1 cellular context compared by ENCODE assay signal in the genomic region with DNA sequence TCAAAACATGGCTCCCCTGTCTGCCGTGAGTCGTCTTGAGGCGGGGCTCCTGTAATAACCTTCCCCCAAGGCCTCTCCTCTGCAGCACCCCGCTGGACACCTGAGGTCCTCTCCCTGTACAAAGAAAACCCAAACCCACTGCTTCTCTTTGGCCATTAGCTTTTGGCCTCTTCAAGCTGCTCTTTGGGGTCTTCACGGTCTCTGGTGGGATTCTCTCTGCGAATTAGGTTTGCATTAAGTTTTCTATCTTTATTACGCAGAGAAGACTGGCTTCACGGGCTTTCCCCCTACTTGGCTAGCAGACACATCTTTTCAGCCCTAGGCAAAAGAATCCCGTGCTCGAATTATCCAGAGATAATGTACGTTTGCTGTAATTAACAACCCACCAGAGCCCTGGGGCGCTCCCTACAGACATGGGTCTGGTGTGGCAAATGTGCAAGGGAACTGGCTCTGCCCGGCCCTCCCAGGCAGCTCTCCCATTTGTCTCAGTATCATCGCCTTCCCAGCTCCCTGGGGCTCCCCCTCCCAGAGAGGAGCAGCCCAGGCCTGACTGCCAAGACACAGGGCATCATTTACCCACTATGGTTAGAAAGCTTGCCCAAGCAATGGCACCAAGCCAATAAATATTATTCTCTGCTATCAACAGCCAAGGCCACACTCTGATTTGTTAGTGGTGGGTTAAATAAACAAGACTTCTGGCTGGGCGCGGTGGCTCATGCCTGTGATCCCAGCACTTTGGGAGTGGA.
TF ChIP-seq lines count a peak whose summit lies in the region.

No MANE protein-coding gene starts in this region.

TF ChIP-seq in A549, 52 proteins besides CTCF, POLR2A, EP300 and RAD21 (continued from another document):
- TF ChIP-seq, protein P1, sequence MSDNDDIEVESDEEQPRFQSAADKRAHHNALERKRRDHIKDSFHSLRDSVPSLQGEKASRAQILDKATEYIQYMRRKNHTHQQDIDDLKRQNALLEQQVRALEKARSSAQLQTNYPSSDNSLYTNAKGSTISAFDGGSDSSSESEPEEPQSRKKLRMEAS (IDR thresholded peaks at IDR 0.05) = peak; percentile 84
- TF ChIP-seq ATOH8 (CRISPR knock-in tag; IDR thresholded peaks at IDR 0.05; ENCODE audit: low read depth) (peak; percentile 5), HES2 (IDR thresholded peaks at IDR 0.05) (no peak), RCOR1 (IDR thresholded peaks at IDR 0.05; ENCODE audit: low read depth, low read length) (no peak), GATA3 (IDR thresholded peaks at IDR 0.05; ENCODE audit: borderline replicate concordance) (peak; percentile 86), HOXB13 (CRISPR knock-in tag; IDR thresholded peaks at IDR 0.05; ENCODE audit: low read depth) (no peak; the same call in 1 of the 2 replicates), TFCP2L1 (CRISPR knock-in tag; IDR thresholded peaks at IDR 0.05) (0 out of 2 replicates have a peak, but pooled peaks have one; percentile 15), FOXS1 (CRISPR knock-in tag; IDR thresholded peaks at IDR 0.05) (peak; percentile 94), CEBPB (IDR thresholded peaks at IDR 0.05) (peak; percentile 50 to 88; a peak in 3 of 4 replicates), MAZ (IDR thresholded peaks at IDR 0.05; ENCODE audit: borderline replicate concordance, low read depth, low read length) (no peak; the same call in 1 of the 2 replicates), NFE2L2 (conservative IDR thresholded peaks at IDR 0.05; ENCODE audit: low read length) (no peak), EHMT2 (IDR thresholded peaks at IDR 0.05; ENCODE audit: low read depth) (no peak), HDAC2 (IDR thresholded peaks at IDR 0.05) (no peak), TP53 (CRISPR knock-in tag; IDR thresholded peaks at IDR 0.05) (no peak)
- TF ChIP-seq, protein P2, sequence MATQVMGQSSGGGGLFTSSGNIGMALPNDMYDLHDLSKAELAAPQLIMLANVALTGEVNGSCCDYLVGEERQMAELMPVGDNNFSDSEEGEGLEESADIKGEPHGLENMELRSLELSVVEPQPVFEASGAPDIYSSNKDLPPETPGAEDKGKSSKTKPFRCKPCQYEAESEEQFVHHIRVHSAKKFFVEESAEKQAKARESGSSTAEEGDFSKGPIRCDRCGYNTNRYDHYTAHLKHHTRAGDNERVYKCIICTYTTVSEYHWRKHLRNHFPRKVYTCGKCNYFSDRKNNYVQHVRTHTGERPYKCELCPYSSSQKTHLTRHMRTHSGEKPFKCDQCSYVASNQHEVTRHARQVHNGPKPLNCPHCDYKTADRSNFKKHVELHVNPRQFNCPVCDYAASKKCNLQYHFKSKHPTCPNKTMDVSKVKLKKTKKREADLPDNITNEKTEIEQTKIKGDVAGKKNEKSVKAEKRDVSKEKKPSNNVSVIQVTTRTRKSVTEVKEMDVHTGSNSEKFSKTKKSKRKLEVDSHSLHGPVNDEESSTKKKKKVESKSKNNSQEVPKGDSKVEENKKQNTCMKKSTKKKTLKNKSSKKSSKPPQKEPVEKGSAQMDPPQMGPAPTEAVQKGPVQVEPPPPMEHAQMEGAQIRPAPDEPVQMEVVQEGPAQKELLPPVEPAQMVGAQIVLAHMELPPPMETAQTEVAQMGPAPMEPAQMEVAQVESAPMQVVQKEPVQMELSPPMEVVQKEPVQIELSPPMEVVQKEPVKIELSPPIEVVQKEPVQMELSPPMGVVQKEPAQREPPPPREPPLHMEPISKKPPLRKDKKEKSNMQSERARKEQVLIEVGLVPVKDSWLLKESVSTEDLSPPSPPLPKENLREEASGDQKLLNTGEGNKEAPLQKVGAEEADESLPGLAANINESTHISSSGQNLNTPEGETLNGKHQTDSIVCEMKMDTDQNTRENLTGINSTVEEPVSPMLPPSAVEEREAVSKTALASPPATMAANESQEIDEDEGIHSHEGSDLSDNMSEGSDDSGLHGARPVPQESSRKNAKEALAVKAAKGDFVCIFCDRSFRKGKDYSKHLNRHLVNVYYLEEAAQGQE (IDR thresholded peaks at IDR 0.05) = no peak
